11 cellular contexts compared by ENCODE assay signal in genomic region chr4:80005863-80006262, GRCh38.
DNase-seq lines count a peak whose midpoint lies in the region; ATAC-seq and TF ChIP-seq lines count a peak whose summit lies in the region.
"Had no signal": no experiment of that assay in that cellular context is flagged by ENCODE, and none has a peak within 500 bp of the region (broad histone marks: within the 10 kb centered on the region; RNA-seq: fewer than 3 reads in every experiment).

No MANE protein-coding gene starts in this region.

- peak overlapping the region; percentile 91 for H3K27ac Mint-ChIP-seq in T-helper 2 cell treated with Interferon-gamma antibody and Interleukin-4, amounts not matched to agents 5 μg/mL and 100 μg/mL, for 36 hours

- ATAC-seq in GM18873 (IDR thresholded peaks at IDR 0.05; ENCODE audit: low FRiP score, unreplicated experiment), result peak; percentile 51
- no peak for ATAC-seq in HG02610 (IDR thresholded peaks at IDR 0.05; ENCODE audit: unreplicated experiment)

- H3K4me1 ChIP-seq in BLaER1 treated with 17β-estradiol and CSF1 and Interleukin-3, amounts not matched to agents 10 nM and 100 nM, result peaks cover 7 to 65% (median 29%) of the 10 kb centered on the region in 10 experiments

- H3K36me3 Mint-ChIP-seq in T-helper 2 cell treated with Interferon-gamma antibody and Interleukin-4, amounts not matched to agents 5 μg/mL and 100 μg/mL, for 36 hours (ENCODE audit: low read depth), result peaks cover 70% of the 10 kb centered on the region

- peak; percentile 21 for DNase-seq in T-helper 2 cell treated with Interferon-gamma antibody and Interleukin-4, amounts not matched to agents 5 μg/mL and 100 μg/mL, for 36 hours (ENCODE audit: low spot score)
- DNase-seq in fibroblast of pulmonary artery (ENCODE audit: low read depth) (peak; percentile 29), GM10266 (ENCODE audit: extremely low spot score) (no peak), HT-29 (ENCODE audit: low spot score) (no peak), iPS-NIHi11 (ENCODE audit: low spot score) (no peak)
- DNase-seq: adrenal gland, COR-L47, NCI-H1694 had no signal

- H3K9me3 Mint-ChIP-seq in T-helper 2 cell treated with Interferon-gamma antibody and Interleukin-4, amounts not matched to agents 5 μg/mL and 100 μg/mL, for 36 hours, result peaks cover 57% of the 10 kb centered on the region

- no peak overlapping the region for H3K4me3 ChIP-seq in BLaER1 treated with 17β-estradiol and CSF1 and Interleukin-3, amounts not matched to agents 10 nM and 100 nM
- H3K4me3 ChIP-seq in fibroblast of pulmonary artery (replicated peaks; ENCODE audit: low read depth, low read length), result no peak overlapping the region
- H3K4me3 ChIP-seq: adrenal gland had no signal

- peak overlapping the region in 8 of 11 experiments; percentile 12 to 76 (median 52); a peak in 10 of 22 replicates for H3K27ac ChIP-seq in BLaER1 treated with 17β-estradiol and CSF1 and Interleukin-3, amounts not matched to agents 10 nM and 100 nM

- H3K9me3 ChIP-seq in BLaER1 treated with 17β-estradiol and CSF1 and Interleukin-3, amounts not matched to agents 10 nM and 100 nM (replicated peaks in 1 of 11), result peaks cover 0 to 27% (median 12%) of the 10 kb centered on the region in 11 experiments; a peak in 18 of 22 replicates

- H3K36me3 ChIP-seq in BLaER1 treated with 17β-estradiol and CSF1 and Interleukin-3, amounts not matched to agents 10 nM and 100 nM, result peaks cover 0 to 55% (median 14%) of the 10 kb centered on the region in 11 experiments; a peak in 14 of 22 replicates
- H3K36me3 ChIP-seq: adrenal gland had no signal

- no peaks in the 10 kb centered on the region for H3K27me3 Mint-ChIP-seq in T-helper 2 cell treated with Interferon-gamma antibody and Interleukin-4, amounts not matched to agents 5 μg/mL and 100 μg/mL, for 36 hours (ENCODE audit: low read depth)

- H3K9ac ChIP-seq in BLaER1 treated with 17β-estradiol and CSF1 and Interleukin-3, amounts not matched to agents 10 nM and 100 nM, result peak overlapping the region in 1 of 11 experiments; percentile 25; a peak in 2 of 22 replicates

- peak overlapping the region in 7 of 11 experiments; percentile 8 to 83 (median 70); a peak in 12 of 22 replicates for H3K4me2 ChIP-seq in BLaER1 treated with 17β-estradiol and CSF1 and Interleukin-3, amounts not matched to agents 10 nM and 100 nM

- H3K4me3 Mint-ChIP-seq in T-helper 2 cell treated with Interferon-gamma antibody and Interleukin-4, amounts not matched to agents 5 μg/mL and 100 μg/mL, for 36 hours, result peak overlapping the region; percentile 68

- no peaks in the 10 kb centered on the region for H4K20me1 ChIP-seq in BLaER1 treated with 17β-estradiol and CSF1 and Interleukin-3, amounts not matched to agents 10 nM and 100 nM

- no peaks in the 10 kb centered on the region for H3K27me3 ChIP-seq in BLaER1 treated with 17β-estradiol and CSF1 and Interleukin-3, amounts not matched to agents 10 nM and 100 nM
- H3K27me3 ChIP-seq: adrenal gland had no signal

- peaks cover 53% of the 10 kb centered on the region for H3K4me1 Mint-ChIP-seq in T-helper 2 cell treated with Interferon-gamma antibody and Interleukin-4, amounts not matched to agents 5 μg/mL and 100 μg/mL, for 36 hours (ENCODE audit: low read depth)

- TF ChIP-seq CTCF in fibroblast of pulmonary artery (IDR thresholded peaks at IDR 0.05; ENCODE audit: low read length, missing control alignments) (no peak), GM10266 (IDR thresholded peaks at IDR 0.05; ENCODE audit: control insufficient read depth, insufficient read depth, low read depth, missing control alignments) (no peak)

Comparison
In these comparisons a context has a peak if more than half of its experiments do, and no peak if none do; other contexts are left out.
1. DNase-seq: peak in T-helper 2 cell treated with Interferon-gamma antibody and Interleukin-4, amounts not matched to agents 5 μg/mL and 100 μg/mL, for 36 hours (single experiment) and fibroblast of pulmonary artery (single experiment); none in GM10266 (single experiment), HT-29 (single experiment) and iPS-NIHi11 (single experiment).